Comparison of ENCODE assay signal across 8 cellular contexts in the genomic region with DNA sequence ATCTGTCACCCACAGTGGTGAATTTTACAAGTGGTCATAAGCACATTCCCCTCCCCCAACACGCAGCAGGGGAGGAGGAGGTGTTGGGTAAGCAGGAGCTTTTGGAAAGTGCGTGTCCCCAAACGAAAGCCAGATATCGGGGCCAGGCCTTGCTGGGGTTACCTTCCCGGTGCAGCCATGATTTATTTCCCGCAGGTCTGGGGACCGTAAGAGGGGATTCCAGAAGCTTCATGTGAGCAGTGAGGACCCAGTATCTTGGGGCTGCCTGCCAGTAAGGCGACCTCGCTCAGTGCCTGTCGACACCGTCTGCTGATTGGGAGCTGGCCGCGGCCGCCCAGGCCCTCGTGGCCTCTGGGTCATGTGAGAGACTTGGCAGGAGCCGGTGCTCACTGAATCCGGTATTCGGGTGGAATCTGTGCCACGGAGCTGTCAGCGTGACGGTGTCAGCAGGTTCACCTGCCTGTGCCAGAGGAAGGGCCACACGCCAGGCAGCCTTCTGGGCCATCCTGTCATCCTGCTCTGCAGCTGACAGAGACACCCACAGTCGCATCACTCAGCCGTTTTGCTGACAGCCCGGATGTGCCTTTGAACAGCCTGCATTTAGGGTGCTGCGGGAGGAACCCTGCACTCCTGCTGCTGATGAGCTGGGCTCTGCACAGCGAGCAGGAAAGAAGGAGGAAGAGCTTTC. TPM values are rescaled to one million over a fixed set of nuclear protein-coding genes. Genes with fewer than 3 reads are reported as not detected.
DNase-seq lines count a peak whose midpoint lies in the region; ATAC-seq and TF ChIP-seq lines count a peak whose summit lies in the region.

No MANE protein-coding gene starts in this region.

- H3K36me3 ChIP-seq in heart left ventricle, result no peaks in the 10 kb centered on the region

- peaks cover 3% of the 10 kb centered on the region for H3K36me3 Mint-ChIP-seq in activated naive CD8-positive, alpha-beta T cell treated with anti-CD3 and anti-CD28 coated beads for 36 hours

- peak overlapping the region; percentile 36 to 90 (median 80) for H3K27ac ChIP-seq in heart left ventricle

- peaks cover 0 to 39% (median 11%) of the 10 kb centered on the region in 12 donors for H3K4me1 ChIP-seq in heart left ventricle

- H3K27ac Mint-ChIP-seq in activated naive CD8-positive, alpha-beta T cell treated with anti-CD3 and anti-CD28 coated beads for 36 hours, result peak overlapping the region; percentile 57

- ATAC-seq in heart left ventricle, result peak; percentile 95 to 96 (median 96)

- peak; percentile 44 for TF ChIP-seq POLR2A in GM19099 (IDR thresholded peaks at IDR 0.05; ENCODE audit: extremely low read depth, insufficient read length, low read depth)
- peak in 1 of 2 donors; percentile 47 for TF ChIP-seq POLR2A in heart left ventricle (IDR thresholded peaks at IDR 0.05)

- DNase-seq in NCI-H2227 (lab: John Stamatoyannopoulos, UW; ENCODE audit: unreplicated experiment) (peak; percentile 47), heart left ventricle (peak; percentile 86 to 96 (median 91)), posterior cingulate gyrus (peak; percentile 69 to 97 (median 78)), dedifferentiated amniotic fluid mesenchymal stem cell (ENCODE audit: extremely low spot score) (no peak), NCI-H1048 (lab: John Stamatoyannopoulos, UW) (no peak), T1000 (lab: John Stamatoyannopoulos, UW) (no peak)
- peak; percentile 37 for DNase-seq in activated naive CD8-positive, alpha-beta T cell treated with anti-CD3 and anti-CD28 coated beads for 36 hours

- peaks cover 29% of the 10 kb centered on the region for H3K4me1 Mint-ChIP-seq in activated naive CD8-positive, alpha-beta T cell treated with anti-CD3 and anti-CD28 coated beads for 36 hours

- H3K27me3 ChIP-seq in heart left ventricle, result no peaks in the 10 kb centered on the region

- peaks cover 5% of the 10 kb centered on the region for H3K27me3 Mint-ChIP-seq in activated naive CD8-positive, alpha-beta T cell treated with anti-CD3 and anti-CD28 coated beads for 36 hours

- 7 to 16% (median 11%) methylated on average over 16 to 27 of the region's 27 CpGs for WGBS in heart left ventricle, 4 donors

- intact Hi-C loops in heart left ventricle (cut with DNase I) (loop anchor here in 2 of 10 donors (2.0 to 10.0 kb wide), 2 partner anchors 561 to 755 kb away; a partner anchor contains a TSS), posterior cingulate gyrus (cut with DNase I) (loop anchor here (10.0 kb wide), 1 partner anchor 555 kb away; no protein-coding TSS in a partner anchor)

- TF ChIP-seq CTCF in heart left ventricle (IDR thresholded peaks at IDR 0.05), result no peak

- no peak overlapping the region for H3K4me3 Mint-ChIP-seq in activated naive CD8-positive, alpha-beta T cell treated with anti-CD3 and anti-CD28 coated beads for 36 hours

- H3K9me3 Mint-ChIP-seq in activated naive CD8-positive, alpha-beta T cell treated with anti-CD3 and anti-CD28 coated beads for 36 hours, result no peaks in the 10 kb centered on the region

- peak overlapping the region in 11 of 12 donors; percentile 4 to 57 (median 45) for H3K4me3 ChIP-seq in heart left ventricle

- H3K9me3 ChIP-seq in heart left ventricle, result no peaks in the 10 kb centered on the region

RNA-seq across cellular contexts. Expression of a gene that starts 37.3 kb away (rescaled TPM):
- 100 to 1,000 TPM; 161 to 164 TPM for total RNA-seq in activated naive CD8-positive, alpha-beta T cell treated with anti-CD3 and anti-CD28 coated beads for 36 hours
- total RNA-seq in heart left ventricle, result 10 to 100 TPM; 29.9 to 62.5 (median 39.5) TPM
- 100 to 1,000 TPM in 1 of 2 donors, 10 to 100 TPM in 1; 82.5 to 165 TPM for polyA plus RNA-seq in heart left ventricle

RNA-seq across cellular contexts. Expression of a gene that starts 37.6 kb away (rescaled TPM):
- 10 to 100 TPM; 27.3 to 30.3 TPM for total RNA-seq in activated naive CD8-positive, alpha-beta T cell treated with anti-CD3 and anti-CD28 coated beads for 36 hours
- total RNA-seq in heart left ventricle, result 10 to 100 TPM; 13.0 to 21.6 (median 14.8) TPM
- polyA plus RNA-seq in heart left ventricle, result 10 to 100 TPM in 1 of 2 donors, 1 to 10 TPM in 1; 8.7 to 17.2 TPM

Comparison
In these comparisons a context has a peak if more than half of its experiments do, and no peak if none do; other contexts are left out.
1. DNase-seq: peak in NCI-H2227 (single experiment), activated naive CD8-positive, alpha-beta T cell treated with anti-CD3 and anti-CD28 coated beads for 36 hours (single experiment), heart left ventricle (5 of 5) and posterior cingulate gyrus (10 of 10); none in dedifferentiated amniotic fluid mesenchymal stem cell (single experiment), NCI-H1048 (single experiment) and T1000 (single experiment).